1 cellular context compared by ENCODE assay signal in the genomic region with DNA sequence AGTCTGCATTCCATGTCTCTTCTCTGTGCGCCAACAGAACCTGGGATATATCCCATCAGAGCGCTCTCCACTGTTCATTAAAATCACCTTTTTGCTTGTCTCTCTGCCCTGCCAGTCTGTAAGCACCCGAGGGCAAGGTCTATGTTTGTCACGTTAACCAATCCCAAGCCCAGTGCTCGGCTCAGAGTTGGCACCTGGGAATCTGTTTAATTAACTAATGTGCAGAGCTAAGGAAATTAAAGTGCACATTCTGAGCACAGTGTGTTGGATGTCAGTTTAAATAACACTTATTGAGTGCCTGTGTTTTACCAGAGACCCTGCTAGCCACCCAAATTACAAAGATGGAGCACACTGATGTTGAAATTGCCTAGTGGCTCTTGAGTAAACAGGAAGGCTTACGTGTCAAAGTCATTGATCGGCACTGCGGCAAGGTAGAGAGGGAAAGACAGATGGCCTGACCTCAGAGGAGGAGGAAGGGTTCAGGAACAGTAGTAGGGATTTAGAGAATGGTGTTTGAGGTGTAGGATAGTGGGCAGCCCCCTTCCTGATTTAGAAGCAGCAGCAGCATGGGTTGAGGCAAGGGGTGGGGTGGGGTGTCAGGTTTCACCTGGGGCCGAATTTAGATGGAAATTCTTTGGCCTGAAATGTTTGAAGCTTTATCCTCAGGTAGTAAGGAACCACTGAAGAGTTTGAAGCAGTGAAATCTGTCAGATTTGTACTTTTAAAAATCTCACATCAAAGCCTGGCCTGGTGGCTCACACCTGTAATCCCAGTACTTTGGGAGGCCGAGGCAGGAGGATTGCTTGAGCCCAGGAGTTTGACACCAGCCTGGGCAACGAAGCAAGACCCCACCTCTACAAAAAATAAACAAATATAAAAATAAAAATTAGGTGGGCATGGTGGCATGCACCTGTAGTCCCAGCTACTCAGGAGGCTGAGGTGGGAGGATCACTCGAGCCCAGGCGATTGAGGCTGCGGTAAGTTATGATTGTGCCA.
TF ChIP-seq lines count a peak whose summit lies in the region.

No MANE protein-coding gene starts in this region.

TF ChIP-seq in HepG2, 621 proteins besides CTCF, POLR2A, EP300 and RAD21 (continued from another document and continues in another):
- TF ChIP-seq ZNF407 (CRISPR knock-in tag; IDR thresholded peaks at IDR 0.05; ENCODE audit: not compliant biosample characterization) (no peak), ARID5B (CRISPR knock-in tag; IDR thresholded peaks at IDR 0.05) (peak; percentile 95), SRF (IDR thresholded peaks at IDR 0.05; ENCODE audit: low read depth, low read length) (no peak), HCFC1 (IDR thresholded peaks at IDR 0.05; ENCODE audit: low read depth, low read length) (no peak), HDAC2 (CRISPR knock-in tag; IDR thresholded peaks at IDR 0.05) (peak; percentile 90; the same call in 1 of the 2 replicates), GLI4 (CRISPR knock-in tag; IDR thresholded peaks at IDR 0.05; ENCODE audit: borderline replicate concordance) (no peak), ATAD3A (CRISPR knock-in tag; IDR thresholded peaks at IDR 0.05) (no peak), ZNF234 (CRISPR knock-in tag; conservative IDR thresholded peaks at IDR 0.05) (no peak), TFDP2 (CRISPR knock-in tag; IDR thresholded peaks at IDR 0.05) (peak; percentile 56), FOXO1 (CRISPR knock-in tag; IDR thresholded peaks at IDR 0.05) (peak; percentile 96), ZNF709 (CRISPR knock-in tag; IDR thresholded peaks at IDR 0.05) (no peak), ZNF839 (CRISPR knock-in tag; IDR thresholded peaks at IDR 0.05; ENCODE audit: borderline replicate concordance) (no peak), ZNF567 (CRISPR knock-in tag; IDR thresholded peaks at IDR 0.05; ENCODE audit: borderline replicate concordance) (no peak), CENPX (CRISPR knock-in tag; IDR thresholded peaks at IDR 0.05) (no peak), PLRG1 (conservative IDR thresholded peaks at IDR 0.05) (no peak), ZFAT (CRISPR knock-in tag; conservative IDR thresholded peaks at IDR 0.05) (no peak), ZNF235 (CRISPR knock-in tag; IDR thresholded peaks at IDR 0.05; ENCODE audit: borderline replicate concordance) (no peak), ZNF460 (CRISPR knock-in tag; IDR thresholded peaks at IDR 0.05; ENCODE audit: borderline replicate concordance) (peak; percentile 57; the same call in 1 of the 2 replicates), ZNF772 (CRISPR knock-in tag; IDR thresholded peaks at IDR 0.05) (peak; percentile 62; the same call in 1 of the 2 replicates), PCBP2 (optimal IDR thresholded peaks at IDR 0.05; ENCODE audit: low read depth, low read length, poor library complexity, severe bottlenecking) (no peak), TBL1XR1 (IDR thresholded peaks at IDR 0.05; ENCODE audit: borderline replicate concordance, low read length, partially characterized antibody) (peak; percentile 32), SKIL (CRISPR knock-in tag; IDR thresholded peaks at IDR 0.05; ENCODE audit: borderline replicate concordance) (no peak; the same call in 1 of the 2 replicates)
- TF ChIP-seq, protein P1, sequence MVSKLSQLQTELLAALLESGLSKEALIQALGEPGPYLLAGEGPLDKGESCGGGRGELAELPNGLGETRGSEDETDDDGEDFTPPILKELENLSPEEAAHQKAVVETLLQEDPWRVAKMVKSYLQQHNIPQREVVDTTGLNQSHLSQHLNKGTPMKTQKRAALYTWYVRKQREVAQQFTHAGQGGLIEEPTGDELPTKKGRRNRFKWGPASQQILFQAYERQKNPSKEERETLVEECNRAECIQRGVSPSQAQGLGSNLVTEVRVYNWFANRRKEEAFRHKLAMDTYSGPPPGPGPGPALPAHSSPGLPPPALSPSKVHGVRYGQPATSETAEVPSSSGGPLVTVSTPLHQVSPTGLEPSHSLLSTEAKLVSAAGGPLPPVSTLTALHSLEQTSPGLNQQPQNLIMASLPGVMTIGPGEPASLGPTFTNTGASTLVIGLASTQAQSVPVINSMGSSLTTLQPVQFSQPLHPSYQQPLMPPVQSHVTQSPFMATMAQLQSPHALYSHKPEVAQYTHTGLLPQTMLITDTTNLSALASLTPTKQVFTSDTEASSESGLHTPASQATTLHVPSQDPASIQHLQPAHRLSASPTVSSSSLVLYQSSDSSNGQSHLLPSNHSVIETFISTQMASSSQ (IDR thresholded peaks at IDR 0.05; ENCODE audit: low read depth) = peak; percentile 58; the same call in 1 of the 2 replicates
- TF ChIP-seq, protein P1 (CRISPR knock-in tag; IDR thresholded peaks at IDR 0.05; ENCODE audit: borderline replicate concordance) = no peak
- TF ChIP-seq, protein P2, sequence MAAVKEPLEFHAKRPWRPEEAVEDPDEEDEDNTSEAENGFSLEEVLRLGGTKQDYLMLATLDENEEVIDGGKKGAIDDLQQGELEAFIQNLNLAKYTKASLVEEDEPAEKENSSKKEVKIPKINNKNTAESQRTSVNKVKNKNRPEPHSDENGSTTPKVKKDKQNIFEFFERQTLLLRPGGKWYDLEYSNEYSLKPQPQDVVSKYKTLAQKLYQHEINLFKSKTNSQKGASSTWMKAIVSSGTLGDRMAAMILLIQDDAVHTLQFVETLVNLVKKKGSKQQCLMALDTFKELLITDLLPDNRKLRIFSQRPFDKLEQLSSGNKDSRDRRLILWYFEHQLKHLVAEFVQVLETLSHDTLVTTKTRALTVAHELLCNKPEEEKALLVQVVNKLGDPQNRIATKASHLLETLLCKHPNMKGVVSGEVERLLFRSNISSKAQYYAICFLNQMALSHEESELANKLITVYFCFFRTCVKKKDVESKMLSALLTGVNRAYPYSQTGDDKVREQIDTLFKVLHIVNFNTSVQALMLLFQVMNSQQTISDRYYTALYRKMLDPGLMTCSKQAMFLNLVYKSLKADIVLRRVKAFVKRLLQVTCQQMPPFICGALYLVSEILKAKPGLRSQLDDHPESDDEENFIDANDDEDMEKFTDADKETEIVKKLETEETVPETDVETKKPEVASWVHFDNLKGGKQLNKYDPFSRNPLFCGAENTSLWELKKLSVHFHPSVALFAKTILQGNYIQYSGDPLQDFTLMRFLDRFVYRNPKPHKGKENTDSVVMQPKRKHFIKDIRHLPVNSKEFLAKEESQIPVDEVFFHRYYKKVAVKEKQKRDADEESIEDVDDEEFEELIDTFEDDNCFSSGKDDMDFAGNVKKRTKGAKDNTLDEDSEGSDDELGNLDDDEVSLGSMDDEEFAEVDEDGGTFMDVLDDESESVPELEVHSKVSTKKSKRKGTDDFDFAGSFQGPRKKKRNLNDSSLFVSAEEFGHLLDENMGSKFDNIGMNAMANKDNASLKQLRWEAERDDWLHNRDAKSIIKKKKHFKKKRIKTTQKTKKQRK (IDR thresholded peaks at IDR 0.05; ENCODE audit: low read length) = no peak
